In genomic region chr16:57289391-57290257, GRCh38 we compare ENCODE assay signal across 16 cellular contexts. TPM values are rescaled to one million over a fixed set of nuclear protein-coding genes. Genes with fewer than 3 reads are reported as not detected.
DNase-seq lines count a peak whose midpoint lies in the region; ATAC-seq and TF ChIP-seq lines count a peak whose summit lies in the region.
"Had no signal": no experiment of that assay in that cellular context is flagged by ENCODE, and none has a peak within 500 bp of the region (broad histone marks: within the 10 kb centered on the region; RNA-seq: fewer than 3 reads in every experiment).

No MANE protein-coding gene starts in this region.

- peaks cover 6% of the 10 kb centered on the region for H3K27me3 ChIP-seq in left ventricle myocardium inferior (ENCODE audit: low read depth)

- H3K4me3 ChIP-seq in left ventricle myocardium inferior = no peak overlapping the region
- H3K4me3 ChIP-seq: SK-N-MC had no signal

- H3K27ac ChIP-seq in left ventricle myocardium inferior (replicated peaks) (no peak overlapping the region), temporal lobe (ENCODE audit: low read depth, low read length) (peak overlapping the region; percentile 100)
- H3K27ac ChIP-seq: SK-N-MC had no signal

- no peaks in the 10 kb centered on the region for H3K36me3 Mint-ChIP-seq in naive thymus-derived CD8-positive, alpha-beta T cell
- H3K36me3 Mint-ChIP-seq: naive B cell had no signal

- peaks cover 6 to 8% (median 7%) of the 10 kb centered on the region in 4 donors for H3K4me1 Mint-ChIP-seq in naive thymus-derived CD8-positive, alpha-beta T cell

- H3K4me3 Mint-ChIP-seq in naive thymus-derived CD8-positive, alpha-beta T cell = no peak overlapping the region
- H3K4me3 Mint-ChIP-seq: central memory CD8-positive, alpha-beta T cell; endodermal cell; naive B cell had no signal

- no peak for TF ChIP-seq CTCF in left ventricle myocardium inferior (IDR thresholded peaks at IDR 0.05; ENCODE audit: borderline replicate concordance)

- H3K4me1 ChIP-seq in left ventricle myocardium inferior = peaks cover 6% of the 10 kb centered on the region

- intact Hi-C loops in Right ventricle myocardium superior (cut with DNase I) = no loop called here
- intact Hi-C loops in left ventricle myocardium inferior (cut with micrococcal nuclease) = no loop called here

- no peaks in the 10 kb centered on the region for H3K9me3 ChIP-seq in left ventricle myocardium inferior (replicated peaks)

- in situ Hi-C loops in SK-MEL-5 (cut with HindIII; ENCODE audit: low pct_unique_long_range_greater_than_20kb, low sequenced_read_pairs) = no loop called here

- POLR2A ChIA-PET in naive thymus-derived CD8-positive, alpha-beta T cell (lab: Charles Lee) = interaction anchor here (0.7 kb wide), 2 partner anchors 11 to 20 kb away, joined by 4 read pairs; no protein-coding TSS in a partner anchor

- DNase-seq in Right ventricle myocardium superior = peak; percentile 26
- DNase-seq in left ventricle myocardium inferior = no peak
- peak; percentile 36 for DNase-seq in SK-MEL-5 (ENCODE audit: low read depth, low spot score)
- DNase-seq in inferior parietal cortex (ENCODE audit: extremely low spot score) = peak; percentile 72
- DNase-seq in H4 (ENCODE audit: low spot score) = no peak
- no peak for DNase-seq in naive thymus-derived CD8-positive, alpha-beta T cell
- DNase-seq: AML-193, DMS153, endodermal cell, naive B cell, NCI-H187, NCI-H510A had no signal

- peaks cover 0 to 4% (median 0%) of the 10 kb centered on the region in 5 donors for H3K27me3 Mint-ChIP-seq in naive thymus-derived CD8-positive, alpha-beta T cell

- H3K9me3 Mint-ChIP-seq in naive thymus-derived CD8-positive, alpha-beta T cell = no peaks in the 10 kb centered on the region
- H3K9me3 Mint-ChIP-seq: central memory CD8-positive, alpha-beta T cell; endodermal cell; naive B cell had no signal

- ATAC-seq in Right ventricle myocardium superior (ENCODE audit: poor library complexity) (no peak), HG03135 (IDR thresholded peaks at IDR 0.05; ENCODE audit: unreplicated experiment) (no peak)
- ATAC-seq in naive thymus-derived CD8-positive, alpha-beta T cell = no peak

- H3K27ac Mint-ChIP-seq in naive thymus-derived CD8-positive, alpha-beta T cell = no peak overlapping the region
- H3K27ac Mint-ChIP-seq: endodermal cell had no signal

- H3K36me3 ChIP-seq in left ventricle myocardium inferior = no peaks in the 10 kb centered on the region

RNA-seq across cellular contexts. Expression of gene PLLP, which starts 5.2 kb away (rescaled TPM):
- total RNA-seq in Right ventricle myocardium superior (3.2 TPM), left ventricle myocardium inferior (5.2 TPM), temporal lobe (1.5 TPM)
- total RNA-seq in SK-MEL-5 (2014; rRNA removed; shearing (Covaris generic)) = 0.13 and 0.32 TPM in 2 replicates
- 0.53 and 0.54 TPM in 2 replicates for polyA plus RNA-seq in SK-MEL-5 (2015; cell fraction: cytosol; rRNA removed)
- 0.16 and 0.91 TPM in 2 replicates for polyA plus RNA-seq in SK-MEL-5 (2015; cell fraction: nucleus; rRNA removed)
- total RNA-seq in H4 (2014; rRNA removed; shearing (Covaris generic)) = 0.17 TPM in 1 of 2 replicates, not detected in the other
- 1 to 10 TPM; 3.5 to 4.2 TPM for total RNA-seq in naive thymus-derived CD8-positive, alpha-beta T cell
- 1 to 10 TPM; 4.9 to 8.8 (median 6.3) TPM for polyA plus RNA-seq in naive thymus-derived CD8-positive, alpha-beta T cell

RNA-seq across cellular contexts. Expression of gene ARL2BP, which starts 44.6 kb away (rescaled TPM):
- total RNA-seq in Right ventricle myocardium superior (58.2 TPM), left ventricle myocardium inferior (57.8 TPM), temporal lobe (40.3 TPM)
- 52.3 and 55.7 TPM in 2 replicates for total RNA-seq in SK-MEL-5 (2014; rRNA removed; shearing (Covaris generic))
- 48.4 and 49.3 TPM in 2 replicates for polyA plus RNA-seq in SK-MEL-5 (2015; cell fraction: cytosol; rRNA removed)
- polyA plus RNA-seq in SK-MEL-5 (2015; cell fraction: nucleus; rRNA removed) = 12.1 and 12.9 TPM in 2 replicates
- total RNA-seq in H4 (2014; rRNA removed; shearing (Covaris generic)) = 98.4 and 100 TPM in 2 replicates
- total RNA-seq in naive thymus-derived CD8-positive, alpha-beta T cell = 10 to 100 TPM; 58.0 to 61.3 TPM
- 100 to 1,000 TPM; 148 to 154 (median 153) TPM for polyA plus RNA-seq in naive thymus-derived CD8-positive, alpha-beta T cell

Comparison
In these comparisons a context has a peak if more than half of its experiments do, and no peak if none do; other contexts are left out.
1. DNase-seq: peak in Right ventricle myocardium superior (single experiment), SK-MEL-5 (single experiment) and inferior parietal cortex (single experiment); none in left ventricle myocardium inferior (single experiment), H4 (single experiment) and naive thymus-derived CD8-positive, alpha-beta T cell (0 of 10).